In genomic region chr17:28756025-28756804, GRCh38 we compare ENCODE assay signal across 23 cellular contexts. TPM values are rescaled to one million over a fixed set of nuclear protein-coding genes. Genes with fewer than 3 reads are reported as not detected.
DNase-seq lines count a peak whose midpoint lies in the region; ATAC-seq, FAIRE-seq and TF ChIP-seq lines count a peak whose summit lies in the region.
"Had no signal": no experiment of that assay in that cellular context is flagged by ENCODE, and none has a peak within 500 bp of the region (broad histone marks: within the 10 kb centered on the region; RNA-seq: fewer than 3 reads in every experiment).

No MANE protein-coding gene starts in this region.

- H3K4me1 Mint-ChIP-seq in activated naive CD8-positive, alpha-beta T cell treated with anti-CD3 and anti-CD28 coated beads, Interleukin-2, amount 10 ng/mL, durations not matched to agents 7 days and 5 days = peaks cover 3% of the 10 kb centered on the region
- H3K4me1 Mint-ChIP-seq in nephron progenitor cell = peaks cover 8% of the 10 kb centered on the region

- H3K27me3 Mint-ChIP-seq in activated naive CD8-positive, alpha-beta T cell treated with anti-CD3 and anti-CD28 coated beads, Interleukin-2, amount 10 ng/mL, durations not matched to agents 7 days and 5 days = no peaks in the 10 kb centered on the region
- H3K27me3 Mint-ChIP-seq in nephron progenitor cell (ENCODE audit: low read depth, poor library complexity) = peaks cover 3% of the 10 kb centered on the region
- H3K27me3 Mint-ChIP-seq: stimulated activated naive CD8-positive, alpha-beta T cell treated with anti-CD3 and anti-CD28 coated beads, Interleukin-15, Interleukin-2, amounts not matched to agents 100 ng/mL and 50 ng/mL, for 24 hours had no signal

- TF ChIP-seq CTCF in A549 (IDR thresholded peaks at IDR 0.05) (no peak), nephron progenitor cell (IDR thresholded peaks at IDR 0.05) (no peak)

- peaks cover 11% of the 10 kb centered on the region for H3K79me2 ChIP-seq in Karpas-422 (ENCODE audit: low read length)

- H3K4me2 ChIP-seq in A549 = no peak overlapping the region
- H3K4me2 ChIP-seq in Karpas-422 (ENCODE audit: low read depth, low read length, poor library complexity, severe bottlenecking) = no peak overlapping the region

- H3K27me3 ChIP-seq in Karpas-422 (ENCODE audit: low read length) = no peaks in the 10 kb centered on the region
- H3K27me3 ChIP-seq: colonic mucosa, right atrium auricular region had no signal

- H3K4me3 Mint-ChIP-seq in activated naive CD8-positive, alpha-beta T cell treated with anti-CD3 and anti-CD28 coated beads, Interleukin-2, amount 10 ng/mL, durations not matched to agents 7 days and 5 days = no peak overlapping the region
- no peak overlapping the region for H3K4me3 Mint-ChIP-seq in nephron progenitor cell
- H3K4me3 Mint-ChIP-seq: activated CD8-positive, alpha-beta T cell treated with anti-CD3 and anti-CD28 coated beads, Interleukin-2, amount 10 ng/mL, durations not matched to agents 7 days and 5 days; stimulated activated naive CD8-positive, alpha-beta T cell treated with anti-CD3 and anti-CD28 coated beads, Interleukin-15, Interleukin-2, amounts not matched to agents 100 ng/mL and 50 ng/mL, for 24 hours had no signal

- no peak for TF ChIP-seq POLR2A in A549 (IDR thresholded peaks at IDR 0.05; ENCODE audit: low read length)

- H3K36me3 ChIP-seq in Karpas-422 (ENCODE audit: insufficient read depth, low read length) = peaks cover 26% of the 10 kb centered on the region; the same call in 1 of the 2 replicates

- H3K27ac ChIP-seq in A549 = no peak overlapping the region
- H3K27ac ChIP-seq in Karpas-422 (ENCODE audit: low read length) = peak overlapping the region; percentile 17; the same call in 1 of the 2 replicates
- H3K27ac ChIP-seq: colonic mucosa, right atrium auricular region had no signal

- H4K20me1 ChIP-seq in Karpas-422 (ENCODE audit: insufficient read depth, low read depth, low read length) = no peaks in the 10 kb centered on the region

- CTCF ChIA-PET in A549 (lab: Yijun Ruan, JAX) = interaction anchor here (0.7 to 22.6 kb wide), 5 partner anchors 9 to 153 kb away, joined by 3 to 977 read pairs (median 6); partner anchors contain the start of genes NEK8, RPL23A, TLCD1 and TRAF4

- no peak for FAIRE-seq in A549 (lab: Jason Lieb, UNC)

- H3K4me3 ChIP-seq in A549 = no peak overlapping the region
- no peak overlapping the region for H3K4me3 ChIP-seq in Karpas-422 (ENCODE audit: low read length)
- H3K4me3 ChIP-seq: colonic mucosa, HAP-1, mucosa of descending colon, right atrium auricular region had no signal

- no peaks in the 10 kb centered on the region for H3K9me3 Mint-ChIP-seq in activated naive CD8-positive, alpha-beta T cell treated with anti-CD3 and anti-CD28 coated beads, Interleukin-2, amount 10 ng/mL, durations not matched to agents 7 days and 5 days
- no peaks in the 10 kb centered on the region for H3K9me3 Mint-ChIP-seq in nephron progenitor cell
- H3K9me3 Mint-ChIP-seq: activated T-helper 2 cell treated with anti-CD3 and anti-CD28 coated beads, Interferon-gamma antibody, Interleukin-2, Interleukin-4, amounts not matched to agents 10 μg/mL and 5 μg/mL and 100 μg/mL, durations not matched to agents 14 hours and 24 hours and 36 hours; stimulated activated naive CD8-positive, alpha-beta T cell treated with anti-CD3 and anti-CD28 coated beads, Interleukin-15, Interleukin-2, amounts not matched to agents 100 ng/mL and 50 ng/mL, for 24 hours had no signal

- 84% methylated on average over 5 of the region's 5 CpGs for WGBS in A549 (ENCODE audit: missing lambda C conversion rate)

- peak overlapping the region; percentile 15 for H3K27ac Mint-ChIP-seq in activated naive CD8-positive, alpha-beta T cell treated with anti-CD3 and anti-CD28 coated beads, Interleukin-2, amount 10 ng/mL, durations not matched to agents 7 days and 5 days
- H3K27ac Mint-ChIP-seq in nephron progenitor cell = peak overlapping the region; percentile 34
- H3K27ac Mint-ChIP-seq: activated CD8-positive, alpha-beta T cell treated with anti-CD3 and anti-CD28 coated beads, Interleukin-2, amount 10 ng/mL, durations not matched to agents 7 days and 5 days; stimulated activated naive CD8-positive, alpha-beta T cell treated with anti-CD3 and anti-CD28 coated beads, Interleukin-15, Interleukin-2, amounts not matched to agents 100 ng/mL and 50 ng/mL, for 24 hours had no signal

- no peak overlapping the region for H3K9ac ChIP-seq in Karpas-422 (ENCODE audit: low read length)

- no peak for TF ChIP-seq RAD21 in A549 (conservative IDR thresholded peaks at IDR 0.05 in 1 of 2, IDR thresholded peaks at IDR 0.05 in 1 of 2)

- no peaks in the 10 kb centered on the region for H3K9me3 ChIP-seq in A549
- H3K9me3 ChIP-seq in Karpas-422 (ENCODE audit: low read length) = no peaks in the 10 kb centered on the region
- H3K9me3 ChIP-seq: colonic mucosa, HAP-1, mucosa of descending colon, right atrium auricular region had no signal

- H3K9me2 ChIP-seq in Karpas-422 (replicated peaks; ENCODE audit: insufficient read depth, low read length) = no peaks in the 10 kb centered on the region

- DNase-seq in A549 (ENCODE audit: low read depth in 1 of 2, low spot score in 1 of 2) (no peak), Karpas-422 (no peak), nephron progenitor cell (no peak), NCI-H2227 treated with DMSO at 0.1 percent for 48 hours (lab: John Stamatoyannopoulos, UW) (no peak), HK-2 (ENCODE audit: unreplicated experiment) (no peak)
- no peak for DNase-seq in activated naive CD8-positive, alpha-beta T cell treated with anti-CD3 and anti-CD28 coated beads, Interleukin-2, amount 10 ng/mL, durations not matched to agents 7 days and 5 days
- DNase-seq: activated CD8-positive, alpha-beta T cell treated with anti-CD3 and anti-CD28 coated beads, Interleukin-2, amount 10 ng/mL, durations not matched to agents 7 days and 5 days; colonic mucosa; hippocampal formation; mucosa of descending colon; NCI-H1092; NCI-H2107; NCI-H526; nucleus accumbens; Right ventricle myocardium superior; T-helper 1 cell; trophoblast cell had no signal

- H3K4me1 ChIP-seq in A549 (peaks cover 8% of the 10 kb centered on the region), Karpas-422 (ENCODE audit: low read length) (peaks cover 17% of the 10 kb centered on the region)
- H3K4me1 ChIP-seq: colonic mucosa, HAP-1 had no signal

- ATAC-seq in A549 (peak in 1 of 2 experiments; percentile 1; a peak in 1 of 6 replicates), SK-N-SH treated with all-trans-retinoic acid at 6 μM for 48 hours (no peak), HG03135 (IDR thresholded peaks at IDR 0.05; ENCODE audit: unreplicated experiment) (no peak)
- no peak for ATAC-seq in activated naive CD8-positive, alpha-beta T cell treated with anti-CD3 and anti-CD28 coated beads, Interleukin-2, amount 10 ng/mL, durations not matched to agents 7 days and 5 days (ENCODE audit: low read depth)
- ATAC-seq: activated CD8-positive, alpha-beta T cell treated with anti-CD3 and anti-CD28 coated beads, Interleukin-2, amount 10 ng/mL, durations not matched to agents 7 days and 5 days; mucosa of descending colon had no signal

- no peak for TF ChIP-seq EP300 in A549 (IDR thresholded peaks at IDR 0.05)

- POLR2A ChIA-PET in A549 (lab: Yijun Ruan, JAX) = interaction anchor here (1.3 kb wide), 1 partner anchor 29 kb away, joined by 6 read pairs; no protein-coding TSS in a partner anchor
- POLR2A ChIA-PET in activated naive CD8-positive, alpha-beta T cell treated with anti-CD3 and anti-CD28 coated beads, Interleukin-2, amount 10 ng/mL, durations not matched to agents 7 days and 5 days (lab: Charles Lee) = interaction anchor here (0.7 kb wide), 1 partner anchor 28 kb away, joined by 3 read pairs; no protein-coding TSS in a partner anchor

- H2AFZ ChIP-seq in Karpas-422 (ENCODE audit: low read length) = no peak overlapping the region

- H3K36me3 Mint-ChIP-seq in activated naive CD8-positive, alpha-beta T cell treated with anti-CD3 and anti-CD28 coated beads, Interleukin-2, amount 10 ng/mL, durations not matched to agents 7 days and 5 days = peaks cover 4% of the 10 kb centered on the region
- H3K36me3 Mint-ChIP-seq in nephron progenitor cell (ENCODE audit: low read depth) = peaks cover 63% of the 10 kb centered on the region

RNA-seq across cellular contexts. Expression of gene TRAF4, which starts 12.4 kb away (rescaled TPM):
- polyA plus RNA-seq in A549 (2011; rRNA removed) (64.0 and 70.2 TPM in 2 replicates), A549 (2017; fragmentation: RNase III; extraction: RNeasy Plus Mini Kit Qiagen cat#74134 plus additional on column Dnase treatment) (65.0 to 68.2 TPM (median 66.0 TPM) in 3 replicates)
- 126 and 156 TPM in 2 replicates for polyA plus RNA-seq in A549 (2012; cell fraction: cytosol; rRNA removed)
- 492 and 652 TPM in 2 replicates for polyA plus RNA-seq in A549 (2012; cell fraction: nucleus; rRNA removed)
- 215 and 259 TPM in 2 replicates for polyA minus RNA-seq in A549 (2011; rRNA and poly(A)+ RNA removed)
- total RNA-seq in Karpas-422 (2014; rRNA removed; shearing (Covaris generic); ENCODE audit: low replicate concordance) = 40.1 and 40.7 TPM in 2 replicates
- 10 to 100 TPM; 48.1 to 55.3 TPM for total RNA-seq in activated naive CD8-positive, alpha-beta T cell treated with anti-CD3 and anti-CD28 coated beads, Interleukin-2, amount 10 ng/mL, durations not matched to agents 7 days and 5 days

RNA-seq across cellular contexts. Expression of gene NEK8, which starts 27.6 kb away (rescaled TPM):
- polyA plus RNA-seq in A549 (2011; rRNA removed) = 5.1 and 7.7 TPM in 2 replicates
- polyA plus RNA-seq in A549 (2012; cell fraction: cytosol; rRNA removed) = 7.1 and 7.7 TPM in 2 replicates
- polyA plus RNA-seq in A549 (2012; cell fraction: nucleus; rRNA removed) = 18.7 and 22.2 TPM in 2 replicates
- 4.2 to 5.8 TPM (median 5.3 TPM) in 3 replicates for polyA plus RNA-seq in A549 (2017; fragmentation: RNase III; extraction: RNeasy Plus Mini Kit Qiagen cat#74134 plus additional on column Dnase treatment)
- polyA minus RNA-seq in A549 (2011; rRNA and poly(A)+ RNA removed) = 11.4 and 16.4 TPM in 2 replicates
- total RNA-seq in Karpas-422 (2014; rRNA removed; shearing (Covaris generic); ENCODE audit: low replicate concordance) = 9.4 and 13.8 TPM in 2 replicates
- total RNA-seq in activated naive CD8-positive, alpha-beta T cell treated with anti-CD3 and anti-CD28 coated beads, Interleukin-2, amount 10 ng/mL, durations not matched to agents 7 days and 5 days = 1 to 10 TPM; 7.1 to 8.9 TPM

RNA-seq across cellular contexts. Expression of gene TLCD1, which starts 30.2 kb away (rescaled TPM):
- polyA plus RNA-seq in A549 (2011; rRNA removed) = 83.3 and 86.7 TPM in 2 replicates
- polyA plus RNA-seq in A549 (2012; cell fraction: cytosol; rRNA removed) = 102 and 124 TPM in 2 replicates
- 56.4 and 64.3 TPM in 2 replicates for polyA plus RNA-seq in A549 (2012; cell fraction: nucleus; rRNA removed)
- 36.7 to 43.9 TPM (median 37.7 TPM) in 3 replicates for polyA plus RNA-seq in A549 (2017; fragmentation: RNase III; extraction: RNeasy Plus Mini Kit Qiagen cat#74134 plus additional on column Dnase treatment)
- 55.9 and 70.3 TPM in 2 replicates for polyA minus RNA-seq in A549 (2011; rRNA and poly(A)+ RNA removed)
- total RNA-seq in Karpas-422 (2014; rRNA removed; shearing (Covaris generic); ENCODE audit: low replicate concordance) = 2.1 and 3.8 TPM in 2 replicates
- total RNA-seq in activated naive CD8-positive, alpha-beta T cell treated with anti-CD3 and anti-CD28 coated beads, Interleukin-2, amount 10 ng/mL, durations not matched to agents 7 days and 5 days = 1 to 10 TPM; 1.6 to 2.2 TPM

RNA-seq across cellular contexts. Expression of gene RPL23A, which starts 36.4 kb away (rescaled TPM):
- polyA plus RNA-seq in A549 (2011; rRNA removed) = 2,521 and 2,887 TPM in 2 replicates
- 981 and 1,405 TPM in 2 replicates for polyA plus RNA-seq in A549 (2012; cell fraction: cytosol; rRNA removed)
- polyA plus RNA-seq in A549 (2012; cell fraction: nucleus; rRNA removed) = 284 and 498 TPM in 2 replicates
- polyA plus RNA-seq in A549 (2017; fragmentation: RNase III; extraction: RNeasy Plus Mini Kit Qiagen cat#74134 plus additional on column Dnase treatment) = 1,026 to 1,151 TPM (median 1,061 TPM) in 3 replicates
- polyA minus RNA-seq in A549 (2011; rRNA and poly(A)+ RNA removed) = 955 and 1,173 TPM in 2 replicates
- 1,170 and 1,763 TPM in 2 replicates for total RNA-seq in Karpas-422 (2014; rRNA removed; shearing (Covaris generic); ENCODE audit: low replicate concordance)
- 1,000 to 10,000 TPM; 2,286 to 2,290 TPM for total RNA-seq in activated naive CD8-positive, alpha-beta T cell treated with anti-CD3 and anti-CD28 coated beads, Interleukin-2, amount 10 ng/mL, durations not matched to agents 7 days and 5 days

RNA-seq across cellular contexts. Expression of gene RAB34, which starts 38.5 kb away (rescaled TPM):
- polyA plus RNA-seq in A549 (2011; rRNA removed) = 288 and 328 TPM in 2 replicates
- 306 and 359 TPM in 2 replicates for polyA plus RNA-seq in A549 (2012; cell fraction: cytosol; rRNA removed)
- 404 and 498 TPM in 2 replicates for polyA plus RNA-seq in A549 (2012; cell fraction: nucleus; rRNA removed)
- polyA plus RNA-seq in A549 (2017; fragmentation: RNase III; extraction: RNeasy Plus Mini Kit Qiagen cat#74134 plus additional on column Dnase treatment) = 207 to 212 TPM (median 211 TPM) in 3 replicates
- polyA minus RNA-seq in A549 (2011; rRNA and poly(A)+ RNA removed) = 241 and 290 TPM in 2 replicates
- not detected in 2 replicates for total RNA-seq in Karpas-422 (2014; rRNA removed; shearing (Covaris generic); ENCODE audit: low replicate concordance)
- total RNA-seq in activated naive CD8-positive, alpha-beta T cell treated with anti-CD3 and anti-CD28 coated beads, Interleukin-2, amount 10 ng/mL, durations not matched to agents 7 days and 5 days = 1 to 10 TPM; 7.3 to 8.2 TPM
